ENCODE assay signal across 4 cellular contexts in the genomic region with DNA sequence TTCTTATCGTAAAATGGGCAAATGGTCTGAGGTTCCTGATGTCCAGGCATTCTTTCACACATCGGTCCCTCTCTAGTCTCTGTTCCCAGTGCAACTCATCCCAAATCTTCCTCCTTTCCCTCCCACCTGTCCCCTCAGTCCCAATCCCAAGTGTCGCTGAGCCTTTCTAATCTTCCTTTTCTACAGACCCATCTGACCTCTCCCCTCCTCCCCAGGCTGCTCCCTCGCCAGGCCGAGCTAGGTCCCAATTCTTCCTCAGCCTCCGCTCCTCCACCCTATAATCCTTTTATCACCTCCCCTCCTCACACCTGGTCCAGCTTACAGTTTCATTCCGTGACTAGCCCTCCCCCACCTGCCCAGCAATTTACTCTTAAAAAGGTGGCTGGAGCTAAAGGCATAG. TPM values are rescaled to one million over a fixed set of nuclear protein-coding genes. Genes with fewer than 3 reads are reported as not detected.
"Had no signal": no experiment of that assay in that cellular context is flagged by ENCODE, and none has a peak within 500 bp of the region (broad histone marks: within the 10 kb centered on the region; RNA-seq: fewer than 3 reads in every experiment).

No MANE protein-coding gene starts in this region.

RNA-seq across cellular contexts. Expression of gene GAL, which starts 49.2 kb away (rescaled TPM):
- total RNA-seq: LHCN-M2, MCF 10A, Right ventricle myocardium superior, SJSA1 had no signal
